1 cellular context compared by ENCODE assay signal in genomic region chr5:15554542-15554941, GRCh38.
TF ChIP-seq lines count a peak whose summit lies in the region.

No MANE protein-coding gene starts in this region.

TF ChIP-seq in H1, 55 proteins besides CTCF, POLR2A, EP300 and RAD21:
- TF ChIP-seq, protein P1, sequence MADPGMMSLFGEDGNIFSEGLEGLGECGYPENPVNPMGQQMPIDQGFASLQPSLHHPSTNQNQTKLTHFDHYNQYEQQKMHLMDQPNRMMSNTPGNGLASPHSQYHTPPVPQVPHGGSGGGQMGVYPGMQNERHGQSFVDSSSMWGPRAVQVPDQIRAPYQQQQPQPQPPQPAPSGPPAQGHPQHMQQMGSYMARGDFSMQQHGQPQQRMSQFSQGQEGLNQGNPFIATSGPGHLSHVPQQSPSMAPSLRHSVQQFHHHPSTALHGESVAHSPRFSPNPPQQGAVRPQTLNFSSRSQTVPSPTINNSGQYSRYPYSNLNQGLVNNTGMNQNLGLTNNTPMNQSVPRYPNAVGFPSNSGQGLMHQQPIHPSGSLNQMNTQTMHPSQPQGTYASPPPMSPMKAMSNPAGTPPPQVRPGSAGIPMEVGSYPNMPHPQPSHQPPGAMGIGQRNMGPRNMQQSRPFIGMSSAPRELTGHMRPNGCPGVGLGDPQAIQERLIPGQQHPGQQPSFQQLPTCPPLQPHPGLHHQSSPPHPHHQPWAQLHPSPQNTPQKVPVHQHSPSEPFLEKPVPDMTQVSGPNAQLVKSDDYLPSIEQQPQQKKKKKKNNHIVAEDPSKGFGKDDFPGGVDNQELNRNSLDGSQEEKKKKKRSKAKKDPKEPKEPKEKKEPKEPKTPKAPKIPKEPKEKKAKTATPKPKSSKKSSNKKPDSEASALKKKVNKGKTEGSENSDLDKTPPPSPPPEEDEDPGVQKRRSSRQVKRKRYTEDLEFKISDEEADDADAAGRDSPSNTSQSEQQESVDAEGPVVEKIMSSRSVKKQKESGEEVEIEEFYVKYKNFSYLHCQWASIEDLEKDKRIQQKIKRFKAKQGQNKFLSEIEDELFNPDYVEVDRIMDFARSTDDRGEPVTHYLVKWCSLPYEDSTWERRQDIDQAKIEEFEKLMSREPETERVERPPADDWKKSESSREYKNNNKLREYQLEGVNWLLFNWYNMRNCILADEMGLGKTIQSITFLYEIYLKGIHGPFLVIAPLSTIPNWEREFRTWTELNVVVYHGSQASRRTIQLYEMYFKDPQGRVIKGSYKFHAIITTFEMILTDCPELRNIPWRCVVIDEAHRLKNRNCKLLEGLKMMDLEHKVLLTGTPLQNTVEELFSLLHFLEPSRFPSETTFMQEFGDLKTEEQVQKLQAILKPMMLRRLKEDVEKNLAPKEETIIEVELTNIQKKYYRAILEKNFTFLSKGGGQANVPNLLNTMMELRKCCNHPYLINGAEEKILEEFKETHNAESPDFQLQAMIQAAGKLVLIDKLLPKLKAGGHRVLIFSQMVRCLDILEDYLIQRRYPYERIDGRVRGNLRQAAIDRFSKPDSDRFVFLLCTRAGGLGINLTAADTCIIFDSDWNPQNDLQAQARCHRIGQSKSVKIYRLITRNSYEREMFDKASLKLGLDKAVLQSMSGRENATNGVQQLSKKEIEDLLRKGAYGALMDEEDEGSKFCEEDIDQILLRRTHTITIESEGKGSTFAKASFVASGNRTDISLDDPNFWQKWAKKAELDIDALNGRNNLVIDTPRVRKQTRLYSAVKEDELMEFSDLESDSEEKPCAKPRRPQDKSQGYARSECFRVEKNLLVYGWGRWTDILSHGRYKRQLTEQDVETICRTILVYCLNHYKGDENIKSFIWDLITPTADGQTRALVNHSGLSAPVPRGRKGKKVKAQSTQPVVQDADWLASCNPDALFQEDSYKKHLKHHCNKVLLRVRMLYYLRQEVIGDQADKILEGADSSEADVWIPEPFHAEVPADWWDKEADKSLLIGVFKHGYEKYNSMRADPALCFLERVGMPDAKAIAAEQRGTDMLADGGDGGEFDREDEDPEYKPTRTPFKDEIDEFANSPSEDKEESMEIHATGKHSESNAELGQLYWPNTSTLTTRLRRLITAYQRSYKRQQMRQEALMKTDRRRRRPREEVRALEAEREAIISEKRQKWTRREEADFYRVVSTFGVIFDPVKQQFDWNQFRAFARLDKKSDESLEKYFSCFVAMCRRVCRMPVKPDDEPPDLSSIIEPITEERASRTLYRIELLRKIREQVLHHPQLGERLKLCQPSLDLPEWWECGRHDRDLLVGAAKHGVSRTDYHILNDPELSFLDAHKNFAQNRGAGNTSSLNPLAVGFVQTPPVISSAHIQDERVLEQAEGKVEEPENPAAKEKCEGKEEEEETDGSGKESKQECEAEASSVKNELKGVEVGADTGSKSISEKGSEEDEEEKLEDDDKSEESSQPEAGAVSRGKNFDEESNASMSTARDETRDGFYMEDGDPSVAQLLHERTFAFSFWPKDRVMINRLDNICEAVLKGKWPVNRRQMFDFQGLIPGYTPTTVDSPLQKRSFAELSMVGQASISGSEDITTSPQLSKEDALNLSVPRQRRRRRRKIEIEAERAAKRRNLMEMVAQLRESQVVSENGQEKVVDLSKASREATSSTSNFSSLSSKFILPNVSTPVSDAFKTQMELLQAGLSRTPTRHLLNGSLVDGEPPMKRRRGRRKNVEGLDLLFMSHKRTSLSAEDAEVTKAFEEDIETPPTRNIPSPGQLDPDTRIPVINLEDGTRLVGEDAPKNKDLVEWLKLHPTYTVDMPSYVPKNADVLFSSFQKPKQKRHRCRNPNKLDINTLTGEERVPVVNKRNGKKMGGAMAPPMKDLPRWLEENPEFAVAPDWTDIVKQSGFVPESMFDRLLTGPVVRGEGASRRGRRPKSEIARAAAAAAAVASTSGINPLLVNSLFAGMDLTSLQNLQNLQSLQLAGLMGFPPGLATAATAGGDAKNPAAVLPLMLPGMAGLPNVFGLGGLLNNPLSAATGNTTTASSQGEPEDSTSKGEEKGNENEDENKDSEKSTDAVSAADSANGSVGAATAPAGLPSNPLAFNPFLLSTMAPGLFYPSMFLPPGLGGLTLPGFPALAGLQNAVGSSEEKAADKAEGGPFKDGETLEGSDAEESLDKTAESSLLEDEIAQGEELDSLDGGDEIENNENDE (IDR thresholded peaks at IDR 0.05; ENCODE audit: insufficient replicate concordance, low read length): peak; percentile 80
- no peak for TF ChIP-seq BACH1 (IDR thresholded peaks at IDR 0.05; ENCODE audit: low read length)
- TF ChIP-seq HDAC2 (IDR thresholded peaks at IDR 0.05; ENCODE audit: borderline replicate concordance in 1 of 2, low read depth in 2 of 2, low read length in 2 of 2): peak in 1 of 2 experiments; percentile 55; a peak in 1 of 4 replicates
- no peak for TF ChIP-seq FOSL1 (IDR thresholded peaks at IDR 0.05; ENCODE audit: insufficient read depth, low read depth, low read length)
- no peak for TF ChIP-seq EZH2 (IDR thresholded peaks at IDR 0.05; ENCODE audit: low read depth, low read length, severe bottlenecking)
- no peak for TF ChIP-seq RFX5 (IDR thresholded peaks at IDR 0.05; ENCODE audit: borderline replicate concordance, low read depth, low read length)
- TF ChIP-seq, protein P2, sequence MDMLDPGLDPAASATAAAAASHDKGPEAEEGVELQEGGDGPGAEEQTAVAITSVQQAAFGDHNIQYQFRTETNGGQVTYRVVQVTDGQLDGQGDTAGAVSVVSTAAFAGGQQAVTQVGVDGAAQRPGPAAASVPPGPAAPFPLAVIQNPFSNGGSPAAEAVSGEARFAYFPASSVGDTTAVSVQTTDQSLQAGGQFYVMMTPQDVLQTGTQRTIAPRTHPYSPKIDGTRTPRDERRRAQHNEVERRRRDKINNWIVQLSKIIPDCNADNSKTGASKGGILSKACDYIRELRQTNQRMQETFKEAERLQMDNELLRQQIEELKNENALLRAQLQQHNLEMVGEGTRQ (IDR thresholded peaks at IDR 0.05; ENCODE audit: low read length): no peak
- TF ChIP-seq TEAD4 (IDR thresholded peaks at IDR 0.05; ENCODE audit: low read depth, low read length): peak; percentile 82
- TF ChIP-seq SUZ12 (IDR thresholded peaks at IDR 0.05; ENCODE audit: low read length): no peak
- TF ChIP-seq SRF (IDR thresholded peaks at IDR 0.05; ENCODE audit: low read depth, low read length): no peak
- TF ChIP-seq KDM5A (IDR thresholded peaks at IDR 0.05; ENCODE audit: low read length): no peak
- TF ChIP-seq NANOG (IDR thresholded peaks at IDR 0.05; ENCODE audit: insufficient read depth, low read depth, low read length, poor library complexity, severe bottlenecking): no peak
- no peak for TF ChIP-seq JUND (IDR thresholded peaks at IDR 0.05; ENCODE audit: low read length)
- TF ChIP-seq SAP30 (IDR thresholded peaks at IDR 0.05; ENCODE audit: insufficient read depth, insufficient replicate concordance, low read length): no peak
- peak; percentile 49 for TF ChIP-seq ASH2L (IDR thresholded peaks at IDR 0.05; ENCODE audit: low read length)
- TF ChIP-seq RNF2 (IDR thresholded peaks at IDR 0.05; ENCODE audit: borderline replicate concordance, low read depth, low read length, missing control alignments, poor library complexity, severe bottlenecking): no peak
- TF ChIP-seq YY1 (IDR thresholded peaks at IDR 0.05; ENCODE audit: low read depth, low read length): no peak
- TF ChIP-seq SP1 (IDR thresholded peaks at IDR 0.05; ENCODE audit: low read depth, low read length): no peak
- TF ChIP-seq MAX (IDR thresholded peaks at IDR 0.05): 0 out of 2 replicates have a peak, but pooled peaks have one; percentile 25
- TF ChIP-seq JUN (IDR thresholded peaks at IDR 0.05; ENCODE audit: low read depth, low read length): no peak
- peak; percentile 51; the same call in 1 of the 2 replicates for TF ChIP-seq CREB1 (IDR thresholded peaks at IDR 0.05)
- peak; percentile 86 for TF ChIP-seq POU5F1 (IDR thresholded peaks at IDR 0.05; ENCODE audit: low read depth, low read length)
- no peak for TF ChIP-seq HDAC6 (IDR thresholded peaks at IDR 0.05; ENCODE audit: low read depth, low read length)
- no peak for TF ChIP-seq PHF8 (conservative IDR thresholded peaks at IDR 0.05; ENCODE audit: low read depth, low read length)
- no peak for TF ChIP-seq RBBP5 (IDR thresholded peaks at IDR 0.05; ENCODE audit: borderline replicate concordance, low read depth, low read length)
- TF ChIP-seq TAF1 (IDR thresholded peaks at IDR 0.05; ENCODE audit: low read depth, low read length): no peak
- peak; percentile 28; the same call in 1 of the 2 replicates for TF ChIP-seq MAFK (IDR thresholded peaks at IDR 0.05; ENCODE audit: low read depth, low read length)
- TF ChIP-seq, protein P3, sequence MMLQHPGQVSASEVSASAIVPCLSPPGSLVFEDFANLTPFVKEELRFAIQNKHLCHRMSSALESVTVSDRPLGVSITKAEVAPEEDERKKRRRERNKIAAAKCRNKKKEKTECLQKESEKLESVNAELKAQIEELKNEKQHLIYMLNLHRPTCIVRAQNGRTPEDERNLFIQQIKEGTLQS (IDR thresholded peaks at IDR 0.05; ENCODE audit: insufficient read depth, low read depth, low read length): no peak
- no peak for TF ChIP-seq EGR1 (IDR thresholded peaks at IDR 0.05; ENCODE audit: borderline replicate concordance, low read depth, low read length)
- TF ChIP-seq TCF12 (IDR thresholded peaks at IDR 0.05; ENCODE audit: low read depth, low read length): peak; percentile 97
- TF ChIP-seq CTBP2 (IDR thresholded peaks at IDR 0.05; ENCODE audit: borderline replicate concordance, insufficient read depth, insufficient read length, low read length): no peak
- TF ChIP-seq KDM4A (IDR thresholded peaks at IDR 0.05; ENCODE audit: low read depth, low read length, severe bottlenecking): no peak
TF ChIP-seq in H1: peak in this region for 9.
